ENCODE assay signal across 1 cellular context in the genomic region with DNA sequence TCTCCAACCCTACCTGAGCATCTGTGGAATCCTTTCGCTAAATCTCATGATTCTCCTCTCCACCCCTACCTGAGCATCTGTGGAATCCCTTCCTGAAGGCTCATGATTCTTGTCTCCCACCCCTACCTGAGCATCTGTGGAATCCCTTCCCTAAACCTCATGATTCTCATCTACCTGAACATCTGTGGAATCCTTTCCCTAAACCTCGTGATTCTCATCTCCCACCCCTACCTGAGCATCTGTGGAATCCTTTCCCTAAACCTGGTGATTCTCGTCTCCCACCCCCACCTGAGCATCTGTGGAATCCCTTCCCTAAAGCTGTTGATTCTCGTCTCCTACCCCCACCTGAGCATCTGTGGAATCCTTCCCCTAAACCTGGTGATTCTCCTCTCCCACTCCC.
TF ChIP-seq lines count a peak whose summit lies in the region.

No MANE protein-coding gene starts in this region.

TF ChIP-seq in GM23338, 12 proteins besides CTCF, POLR2A, EP300 and RAD21 (continued from another document):
- TF ChIP-seq, protein P1, sequence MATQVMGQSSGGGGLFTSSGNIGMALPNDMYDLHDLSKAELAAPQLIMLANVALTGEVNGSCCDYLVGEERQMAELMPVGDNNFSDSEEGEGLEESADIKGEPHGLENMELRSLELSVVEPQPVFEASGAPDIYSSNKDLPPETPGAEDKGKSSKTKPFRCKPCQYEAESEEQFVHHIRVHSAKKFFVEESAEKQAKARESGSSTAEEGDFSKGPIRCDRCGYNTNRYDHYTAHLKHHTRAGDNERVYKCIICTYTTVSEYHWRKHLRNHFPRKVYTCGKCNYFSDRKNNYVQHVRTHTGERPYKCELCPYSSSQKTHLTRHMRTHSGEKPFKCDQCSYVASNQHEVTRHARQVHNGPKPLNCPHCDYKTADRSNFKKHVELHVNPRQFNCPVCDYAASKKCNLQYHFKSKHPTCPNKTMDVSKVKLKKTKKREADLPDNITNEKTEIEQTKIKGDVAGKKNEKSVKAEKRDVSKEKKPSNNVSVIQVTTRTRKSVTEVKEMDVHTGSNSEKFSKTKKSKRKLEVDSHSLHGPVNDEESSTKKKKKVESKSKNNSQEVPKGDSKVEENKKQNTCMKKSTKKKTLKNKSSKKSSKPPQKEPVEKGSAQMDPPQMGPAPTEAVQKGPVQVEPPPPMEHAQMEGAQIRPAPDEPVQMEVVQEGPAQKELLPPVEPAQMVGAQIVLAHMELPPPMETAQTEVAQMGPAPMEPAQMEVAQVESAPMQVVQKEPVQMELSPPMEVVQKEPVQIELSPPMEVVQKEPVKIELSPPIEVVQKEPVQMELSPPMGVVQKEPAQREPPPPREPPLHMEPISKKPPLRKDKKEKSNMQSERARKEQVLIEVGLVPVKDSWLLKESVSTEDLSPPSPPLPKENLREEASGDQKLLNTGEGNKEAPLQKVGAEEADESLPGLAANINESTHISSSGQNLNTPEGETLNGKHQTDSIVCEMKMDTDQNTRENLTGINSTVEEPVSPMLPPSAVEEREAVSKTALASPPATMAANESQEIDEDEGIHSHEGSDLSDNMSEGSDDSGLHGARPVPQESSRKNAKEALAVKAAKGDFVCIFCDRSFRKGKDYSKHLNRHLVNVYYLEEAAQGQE (IDR thresholded peaks at IDR 0.05; ENCODE audit: unreplicated experiment): no peak
- TF ChIP-seq STAT1 (IDR thresholded peaks at IDR 0.05; ENCODE audit: unreplicated experiment) (no peak), POLR2AphosphoS5 (IDR thresholded peaks at IDR 0.05; ENCODE audit: low read depth) (no peak), NANOG (IDR thresholded peaks at IDR 0.05; ENCODE audit: borderline replicate concordance) (no peak), EZH2 (IDR thresholded peaks at IDR 0.05; ENCODE audit: low read depth, unreplicated experiment) (no peak), ZNF462 (CRISPR knock-in tag; IDR thresholded peaks at IDR 0.05) (no peak), CREB1 (CRISPR knock-in tag; IDR thresholded peaks at IDR 0.05; ENCODE audit: low read depth) (no peak), ZNF114 (CRISPR knock-in tag; IDR thresholded peaks at IDR 0.05) (no peak), ZNF331 (CRISPR knock-in tag; IDR thresholded peaks at IDR 0.05; ENCODE audit: low read depth) (no peak)
- TF ChIP-seq, protein P2, sequence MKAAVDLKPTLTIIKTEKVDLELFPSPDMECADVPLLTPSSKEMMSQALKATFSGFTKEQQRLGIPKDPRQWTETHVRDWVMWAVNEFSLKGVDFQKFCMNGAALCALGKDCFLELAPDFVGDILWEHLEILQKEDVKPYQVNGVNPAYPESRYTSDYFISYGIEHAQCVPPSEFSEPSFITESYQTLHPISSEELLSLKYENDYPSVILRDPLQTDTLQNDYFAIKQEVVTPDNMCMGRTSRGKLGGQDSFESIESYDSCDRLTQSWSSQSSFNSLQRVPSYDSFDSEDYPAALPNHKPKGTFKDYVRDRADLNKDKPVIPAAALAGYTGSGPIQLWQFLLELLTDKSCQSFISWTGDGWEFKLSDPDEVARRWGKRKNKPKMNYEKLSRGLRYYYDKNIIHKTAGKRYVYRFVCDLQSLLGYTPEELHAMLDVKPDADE (IDR thresholded peaks at IDR 0.05): no peak
